ENCODE assay signal across 1 cellular context in the genomic region with DNA sequence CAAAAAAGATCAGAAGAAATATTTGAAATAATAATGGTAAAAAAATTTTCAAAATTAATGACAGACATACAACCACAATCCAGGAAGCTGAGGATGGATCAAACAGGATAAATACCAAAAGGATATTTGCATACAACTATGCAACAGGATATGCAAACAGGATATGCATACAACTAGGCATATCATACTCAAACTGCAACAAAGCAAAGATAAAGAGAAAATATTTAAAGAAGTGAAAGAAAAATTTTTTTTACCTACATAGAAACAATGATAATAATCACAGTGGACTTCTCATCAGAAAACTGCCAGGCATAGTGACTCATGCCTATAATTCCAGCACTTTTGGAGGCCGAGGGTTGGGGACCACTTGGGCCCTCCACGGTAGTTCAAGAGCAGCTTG.
TF ChIP-seq lines count a peak whose summit lies in the region.

No MANE protein-coding gene starts in this region.

TF ChIP-seq in HepG2, 621 proteins besides CTCF, POLR2A, EP300 and RAD21 (continued from another document):
- TF ChIP-seq, protein P1, sequence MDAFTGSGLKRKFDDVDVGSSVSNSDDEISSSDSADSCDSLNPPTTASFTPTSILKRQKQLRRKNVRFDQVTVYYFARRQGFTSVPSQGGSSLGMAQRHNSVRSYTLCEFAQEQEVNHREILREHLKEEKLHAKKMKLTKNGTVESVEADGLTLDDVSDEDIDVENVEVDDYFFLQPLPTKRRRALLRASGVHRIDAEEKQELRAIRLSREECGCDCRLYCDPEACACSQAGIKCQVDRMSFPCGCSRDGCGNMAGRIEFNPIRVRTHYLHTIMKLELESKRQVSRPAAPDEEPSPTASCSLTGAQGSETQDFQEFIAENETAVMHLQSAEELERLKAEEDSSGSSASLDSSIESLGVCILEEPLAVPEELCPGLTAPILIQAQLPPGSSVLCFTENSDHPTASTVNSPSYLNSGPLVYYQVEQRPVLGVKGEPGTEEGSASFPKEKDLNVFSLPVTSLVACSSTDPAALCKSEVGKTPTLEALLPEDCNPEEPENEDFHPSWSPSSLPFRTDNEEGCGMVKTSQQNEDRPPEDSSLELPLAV (CRISPR knock-in tag; conservative IDR thresholded peaks at IDR 0.05; ENCODE audit: low read depth), result no peak
- TF ChIP-seq TBX2 (CRISPR knock-in tag; IDR thresholded peaks at IDR 0.05; ENCODE audit: borderline replicate concordance) (no peak), FOSL2 (CRISPR knock-in tag; IDR thresholded peaks at IDR 0.05) (0 out of 2 replicates have a peak, but pooled peaks have one; percentile 19)
